8 cellular contexts compared by ENCODE assay signal in the genomic region with DNA sequence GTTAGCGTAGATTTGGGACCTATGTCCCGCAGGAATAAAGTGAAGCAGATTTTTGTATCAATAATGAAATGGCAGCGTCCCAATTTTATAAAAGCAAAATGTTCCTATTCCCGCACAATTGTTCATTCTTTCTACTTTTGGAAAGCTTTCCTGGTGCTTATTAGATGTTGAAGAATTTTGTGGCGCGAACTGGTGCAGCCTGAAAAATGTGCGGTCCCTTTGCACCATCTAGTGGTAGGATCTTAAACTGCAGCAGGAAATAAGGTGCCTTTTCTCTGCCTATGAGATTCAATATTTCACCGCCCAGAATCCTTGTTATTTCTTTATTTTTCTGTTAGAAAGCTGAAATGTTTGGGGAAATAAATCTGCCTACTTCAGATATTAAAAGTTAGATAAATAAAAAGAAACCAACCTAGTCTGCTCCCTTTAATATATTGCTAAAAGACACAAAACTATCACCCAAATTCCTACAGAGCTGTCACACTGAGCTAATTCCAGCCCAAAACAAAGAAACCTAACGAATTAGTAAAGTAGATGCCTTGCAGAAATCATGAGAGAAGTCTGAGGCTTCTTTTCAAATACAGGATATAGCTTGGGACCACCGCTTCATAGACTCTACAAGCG.
DNase-seq lines count a peak whose midpoint lies in the region; ATAC-seq and TF ChIP-seq lines count a peak whose summit lies in the region.

No MANE protein-coding gene starts in this region.

- H3K9me3 ChIP-seq in OCI-LY1 (ENCODE audit: low read length): no peaks in the 10 kb centered on the region
- H3K9me3 ChIP-seq in heart right ventricle: no peaks in the 10 kb centered on the region

- no peak overlapping the region for H2AFZ ChIP-seq in OCI-LY1 (ENCODE audit: low read length)

- no peaks in the 10 kb centered on the region for H3K4me1 ChIP-seq in OCI-LY1 (ENCODE audit: insufficient read depth, low read length, severe bottlenecking)
- peaks cover 0 to 16% (median 0%) of the 10 kb centered on the region in 9 donors for H3K4me1 ChIP-seq in heart right ventricle

- no peaks in the 10 kb centered on the region for H3K79me2 ChIP-seq in OCI-LY1 (ENCODE audit: insufficient read depth, low read length)

- no peak overlapping the region for H3K27ac Mint-ChIP-seq in stimulated activated memory B cell treated with anti-CD40 and anti-IgM and Interleukin-4, amounts not matched to agents 10 μg/mL and 1 μg/mL and 100 μg/mL, for 72 hours

- H3K27me3 ChIP-seq in OCI-LY1 (ENCODE audit: insufficient read depth, low read length): no peaks in the 10 kb centered on the region
- no peaks in the 10 kb centered on the region for H3K27me3 ChIP-seq in heart right ventricle

- H3K27ac ChIP-seq in OCI-LY1 (ENCODE audit: low read depth, low read length, poor library complexity, severe bottlenecking) (no peak overlapping the region), heart right ventricle (no peak overlapping the region)

- ATAC-seq in heart right ventricle (peak in 5 of 8 donors; percentile 57 to 69 (median 59)), GM18519 (IDR thresholded peaks at IDR 0.05; ENCODE audit: low FRiP score, unreplicated experiment) (no peak)
- ATAC-seq in stimulated activated memory B cell treated with anti-CD40 and anti-IgM and Interleukin-4, amounts not matched to agents 10 μg/mL and 1 μg/mL and 100 μg/mL, for 72 hours: no peak

- peaks cover 6% of the 10 kb centered on the region for H3K4me1 Mint-ChIP-seq in stimulated activated memory B cell treated with anti-CD40 and anti-IgM and Interleukin-4, amounts not matched to agents 10 μg/mL and 1 μg/mL and 100 μg/mL, for 72 hours

- H3K4me3 ChIP-seq in OCI-LY1 (ENCODE audit: low read depth, low read length, poor library complexity, severe bottlenecking) (no peak overlapping the region), heart right ventricle (no peak overlapping the region)

- intact Hi-C loops in heart right ventricle (cut with DNase I): loop anchor here in 9 of 10 donors (2.0 to 10.0 kb wide), 9 partner anchors 79 to 1087 kb away; no protein-coding TSS in a partner anchor

- no peaks in the 10 kb centered on the region for H3K27me3 Mint-ChIP-seq in stimulated activated memory B cell treated with anti-CD40 and anti-IgM and Interleukin-4, amounts not matched to agents 10 μg/mL and 1 μg/mL and 100 μg/mL, for 72 hours

- H3F3A ChIP-seq in OCI-LY1 (ENCODE audit: insufficient read depth, low read length): no peaks in the 10 kb centered on the region

- H3K36me3 Mint-ChIP-seq in stimulated activated memory B cell treated with anti-CD40 and anti-IgM and Interleukin-4, amounts not matched to agents 10 μg/mL and 1 μg/mL and 100 μg/mL, for 72 hours: no peaks in the 10 kb centered on the region

- no peaks in the 10 kb centered on the region for H3K9me3 Mint-ChIP-seq in stimulated activated memory B cell treated with anti-CD40 and anti-IgM and Interleukin-4, amounts not matched to agents 10 μg/mL and 1 μg/mL and 100 μg/mL, for 72 hours

- no peaks in the 10 kb centered on the region for H3K36me3 ChIP-seq in OCI-LY1 (ENCODE audit: insufficient read depth, low read length)
- peaks cover 0 to 6% (median 0%) of the 10 kb centered on the region in 9 donors for H3K36me3 ChIP-seq in heart right ventricle

- TF ChIP-seq CTCF in OCI-LY1 (IDR thresholded peaks at IDR 0.05; ENCODE audit: low read length) (peak; percentile 88), heart right ventricle (IDR thresholded peaks at IDR 0.05) (peak; percentile 83 to 97 (median 90))

- H3K4me2 ChIP-seq in OCI-LY1 (ENCODE audit: low read length): no peak overlapping the region

- peak; percentile 68 for DNase-seq in D341Med (ENCODE audit: low spot score)
- peak; percentile 72 for DNase-seq in HT-29 (ENCODE audit: low spot score)
- DNase-seq in amniotic stem cell (lab: John Stamatoyannopoulos, UW): peak; percentile 18
- peak in 1 of 2 donors; percentile 55 for DNase-seq in heart right ventricle
- DNase-seq in retina: peak; percentile 82

- no peak overlapping the region for H3K4me3 Mint-ChIP-seq in stimulated activated memory B cell treated with anti-CD40 and anti-IgM and Interleukin-4, amounts not matched to agents 10 μg/mL and 1 μg/mL and 100 μg/mL, for 72 hours

- no peaks in the 10 kb centered on the region for H3K9me2 ChIP-seq in OCI-LY1 (ENCODE audit: low read depth, low read length)

- WGBS in heart right ventricle, 2 donors: 38 to 39% methylated on average over 11 of the region's 11 CpGs

- no peaks in the 10 kb centered on the region for H4K20me1 ChIP-seq in OCI-LY1 (ENCODE audit: insufficient read depth, low read length)

- H3K9ac ChIP-seq in OCI-LY1 (ENCODE audit: low read length): no peak overlapping the region

Comparison
In these comparisons a context has a peak if more than half of its experiments do, and no peak if none do; other contexts are left out.
1. ATAC-seq: peak in heart right ventricle (5 of 8); none in stimulated activated memory B cell treated with anti-CD40 and anti-IgM and Interleukin-4, amounts not matched to agents 10 μg/mL and 1 μg/mL and 100 μg/mL, for 72 hours (single experiment) and GM18519 (single experiment).